ENCODE assay signal across 8 cellular contexts in the genomic region with DNA sequence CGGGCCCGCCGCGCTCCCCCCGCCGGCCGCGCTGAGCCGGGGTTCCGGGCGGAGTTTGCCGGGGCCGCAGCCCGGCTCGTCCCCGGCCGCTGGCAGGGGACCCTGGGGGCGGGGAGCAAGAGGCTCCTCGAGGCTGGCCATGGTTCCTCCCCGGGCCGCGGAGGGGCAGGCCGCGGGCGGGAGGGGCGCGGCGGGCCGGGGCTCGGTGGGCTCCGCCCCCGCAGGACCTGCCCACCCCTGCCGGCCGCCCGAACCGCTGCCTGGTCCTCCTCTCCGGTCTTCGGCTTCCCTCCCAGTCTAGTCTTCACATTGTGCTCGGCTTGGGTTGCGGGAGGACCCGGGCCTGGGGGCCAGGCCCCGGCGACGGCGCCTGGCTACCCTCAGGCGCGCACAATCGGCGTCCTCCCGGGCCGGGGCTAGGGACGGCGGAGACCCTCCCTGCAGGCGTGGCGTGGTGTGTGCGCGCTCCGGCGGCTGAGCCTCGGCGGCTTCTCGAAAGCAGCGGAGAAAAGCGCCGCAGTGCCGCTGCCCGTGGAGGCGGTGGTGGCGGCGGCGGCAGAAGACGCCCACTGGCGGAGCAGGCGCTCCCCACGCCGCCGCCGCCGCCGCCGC. TPM values are rescaled to one million over a fixed set of nuclear protein-coding genes. Genes with fewer than 3 reads are reported as not detected.
DNase-seq lines count a peak whose midpoint lies in the region; ATAC-seq and TF ChIP-seq lines count a peak whose summit lies in the region.

Gene PDE10A, minus strand, starts transcription at position 571 of the 612 bp plus-strand sequence. Its CDS starts 430 bp downstream, at position 141.

- H3K9me3 ChIP-seq in adrenal gland (replicated peaks in 1 of 3) = no peaks in the 10 kb centered on the region
- peaks cover 2% of the 10 kb centered on the region for H3K9me3 ChIP-seq in iPS-18c (ENCODE audit: control insufficient read depth, insufficient read depth, low read length)

- H3K4me3 ChIP-seq in adrenal gland = peak within 1 kb of the TSS in 2 of 4 donors; percentile 35 to 67
- peak within 1 kb of the TSS; percentile 66 for H3K4me3 ChIP-seq in iPS-18c (ENCODE audit: insufficient read depth, low read depth, low read length)
- H3K4me3 ChIP-seq in skin epidermis = peak within 1 kb of the TSS; percentile 25 to 46 (median 42)

- TF ChIP-seq POLR2A in adrenal gland (IDR thresholded peaks at IDR 0.05) = no peak

- peaks cover 19% of the 10 kb centered on the region for H3K27me3 ChIP-seq in adrenal gland

- intact Hi-C loops in adrenal gland (cut with DNase I) = no loop called here

- 0 to 1% (median 1%) methylated on average over 1 to 81 of the region's 81 CpGs; no CpG with 5 or more reads in 1 of the 4 donors for WGBS in adrenal gland, 4 donors

- DNase-seq in NCI-H2029 treated with DMSO at 0.1 percent for 48 hours (lab: John Stamatoyannopoulos, UW) = peak; percentile 29
- DNase-seq in NCI-H2029 (lab: John Stamatoyannopoulos, UW) = no peak
- DNase-seq in adrenal gland = peak in 5 of 7 donors; percentile 25 to 59 (median 38)
- no peak for DNase-seq in NCI-H1436 treated with DMSO at 0.1 percent for 48 hours (lab: John Stamatoyannopoulos, UW)

- ATAC-seq in GM21381 (IDR thresholded peaks at IDR 0.05; ENCODE audit: unreplicated experiment) = no peak
- no peak for ATAC-seq in HG03196 (IDR thresholded peaks at IDR 0.05; ENCODE audit: unreplicated experiment)

- no peaks in the 10 kb centered on the region for H3K36me3 ChIP-seq in adrenal gland (replicated peaks in 1 of 2)

- peak within 1 kb of the TSS in 2 of 5 donors; percentile 62 to 66 for H3K27ac ChIP-seq in adrenal gland
- peak within 1 kb of the TSS in 6 of 21 experiments; percentile 3 to 68 (median 15) for H3K27ac ChIP-seq in skin epidermis

- H3K4me1 ChIP-seq in adrenal gland (replicated peaks in 1 of 2) = peaks cover 11 to 25% of the 10 kb centered on the region in 2 donors

- no peak for TF ChIP-seq CTCF in adrenal gland (IDR thresholded peaks at IDR 0.05)

RNA-seq across cellular contexts. Expression of gene PDE10A, which starts in this region (rescaled TPM):
- total RNA-seq in adrenal gland = 100 to 1,000 TPM in 1 of 8 donors, 10 to 100 TPM in 3, 1 to 10 TPM in 4; 4.0 to 199 (median 17.4) TPM
- 10 to 100 TPM in 2 of 3 donors, 1 to 10 TPM in 1; 7.2 to 86.5 (median 53.3) TPM for polyA plus RNA-seq in adrenal gland

Comparison
In these comparisons a context has a peak if more than half of its experiments do, and no peak if none do; other contexts are left out.
1. DNase-seq: peak in NCI-H2029 treated with DMSO at 0.1 percent for 48 hours (single experiment) and adrenal gland (5 of 7); none in NCI-H2029 (single experiment) and NCI-H1436 treated with DMSO at 0.1 percent for 48 hours (single experiment).